1 cellular context compared by ENCODE assay signal in genomic region chr1:234772345-234773147, GRCh38.
A peak's percentile ranks its signal among the peaks of the same experiment; 100 is the strongest.
TF ChIP-seq lines count a peak whose summit lies in the region.

No MANE protein-coding gene starts in this region.

TF ChIP-seq in HepG2, 621 proteins besides CTCF, POLR2A, EP300 and RAD21 (continued from another document and continues in another):
- 0 out of 2 replicates have a peak, but pooled peaks have one; percentile 34 for TF ChIP-seq SNAPC4 (CRISPR knock-in tag; IDR thresholded peaks at IDR 0.05)
- no peak for TF ChIP-seq ZNF577 (CRISPR knock-in tag; IDR thresholded peaks at IDR 0.05; ENCODE audit: borderline replicate concordance, low read depth)
- no peak for TF ChIP-seq SRSF1 (optimal IDR thresholded peaks at IDR 0.05; ENCODE audit: low read depth, low read length)
- peak; percentile 86; the same call in 1 of the 2 replicates for TF ChIP-seq SALL1 (CRISPR knock-in tag; IDR thresholded peaks at IDR 0.05)
- TF ChIP-seq SMC3 (IDR thresholded peaks at IDR 0.05; ENCODE audit: low read length): peak; percentile 47
- TF ChIP-seq ETV5 (CRISPR knock-in tag; IDR thresholded peaks at IDR 0.05; ENCODE audit: borderline replicate concordance): peak; percentile 88
- peak; percentile 54; the same call in 1 of the 2 replicates for TF ChIP-seq KDM4B (CRISPR knock-in tag; IDR thresholded peaks at IDR 0.05)
- no peak for TF ChIP-seq ZNF652 (CRISPR knock-in tag; IDR thresholded peaks at IDR 0.05; ENCODE audit: borderline replicate concordance, low read depth)
- peak; percentile 30; the same call in 1 of the 2 replicates for TF ChIP-seq CEBPG (CRISPR knock-in tag; IDR thresholded peaks at IDR 0.05)
- no peak for TF ChIP-seq ZNF841 (CRISPR knock-in tag; IDR thresholded peaks at IDR 0.05; ENCODE audit: borderline replicate concordance)
- TF ChIP-seq PHF5A (CRISPR knock-in tag; IDR thresholded peaks at IDR 0.05; ENCODE audit: low read depth, unreplicated experiment): peak; percentile 71
- 0 out of 2 replicates have a peak, but pooled peaks have one; percentile 68 for TF ChIP-seq ZBTB43 (CRISPR knock-in tag; conservative IDR thresholded peaks at IDR 0.05)
- TF ChIP-seq HMG20B (CRISPR knock-in tag; conservative IDR thresholded peaks at IDR 0.05): no peak
- TF ChIP-seq TBX2 (CRISPR knock-in tag; IDR thresholded peaks at IDR 0.05; ENCODE audit: borderline replicate concordance): peak; percentile 74
- no peak for TF ChIP-seq SMARCC2 (IDR thresholded peaks at IDR 0.05)
- no peak for TF ChIP-seq ARNT (IDR thresholded peaks at IDR 0.05)
- peak; percentile 66; the same call in 1 of the 2 replicates for TF ChIP-seq JUND (CRISPR knock-in tag; IDR thresholded peaks at IDR 0.05)
- peak; percentile 98 for TF ChIP-seq TEAD3 (CRISPR knock-in tag; optimal IDR thresholded peaks at IDR 0.05; ENCODE audit: borderline replicate concordance)
- no peak for TF ChIP-seq SP140L (CRISPR knock-in tag; IDR thresholded peaks at IDR 0.05; ENCODE audit: borderline replicate concordance)
- TF ChIP-seq FLYWCH1 (CRISPR knock-in tag; IDR thresholded peaks at IDR 0.05): no peak
- TF ChIP-seq KAT8 (CRISPR knock-in tag; IDR thresholded peaks at IDR 0.05): peak; percentile 68
- peak; percentile 66; the same call in 1 of the 2 replicates for TF ChIP-seq ZNF792 (CRISPR knock-in tag; IDR thresholded peaks at IDR 0.05)
- TF ChIP-seq LCORL (IDR thresholded peaks at IDR 0.05): no peak
- no peak for TF ChIP-seq LCORL (CRISPR knock-in tag; IDR thresholded peaks at IDR 0.05)
- no peak for TF ChIP-seq ZEB1 (IDR thresholded peaks at IDR 0.05; ENCODE audit: insufficient replicate concordance, low read depth)
- TF ChIP-seq NFE2L1 (CRISPR knock-in tag; IDR thresholded peaks at IDR 0.05; ENCODE audit: borderline replicate concordance): no peak
- no peak for TF ChIP-seq ZNF552 (CRISPR knock-in tag; IDR thresholded peaks at IDR 0.05; ENCODE audit: borderline replicate concordance)
- TF ChIP-seq ELF3 (CRISPR knock-in tag; IDR thresholded peaks at IDR 0.05): peak; percentile 98
- peak; percentile 95 for TF ChIP-seq ZBTB33 (CRISPR knock-in tag; IDR thresholded peaks at IDR 0.05)
- peak; percentile 80; the same call in 1 of the 2 replicates for TF ChIP-seq ZNF503 (CRISPR knock-in tag; IDR thresholded peaks at IDR 0.05)
- TF ChIP-seq FOXO1 (CRISPR knock-in tag; IDR thresholded peaks at IDR 0.05): peak; percentile 67; the same call in 1 of the 2 replicates
- peak; percentile 88 for TF ChIP-seq JUNB (CRISPR knock-in tag; IDR thresholded peaks at IDR 0.05; ENCODE audit: borderline replicate concordance)
- peak; percentile 45; the same call in 1 of the 2 replicates for TF ChIP-seq BRD4 (CRISPR knock-in tag; IDR thresholded peaks at IDR 0.05)
- TF ChIP-seq BHLHE40 (IDR thresholded peaks at IDR 0.05; ENCODE audit: low read length): 0 out of 2 replicates have a peak, but pooled peaks have one; percentile 13
- TF ChIP-seq TERF1 (CRISPR knock-in tag; IDR thresholded peaks at IDR 0.05): no peak
- TF ChIP-seq MAX (IDR thresholded peaks at IDR 0.05): peak; percentile 90
- TF ChIP-seq TOPORS (CRISPR knock-in tag; IDR thresholded peaks at IDR 0.05): no peak
- 0 out of 2 replicates have a peak, but pooled peaks have one; percentile 41 for TF ChIP-seq MYC (CRISPR knock-in tag; IDR thresholded peaks at IDR 0.05; ENCODE audit: borderline replicate concordance)
- no peak for TF ChIP-seq ZNF224 (CRISPR knock-in tag; IDR thresholded peaks at IDR 0.05)
- no peak for TF ChIP-seq STAT5B (CRISPR knock-in tag; IDR thresholded peaks at IDR 0.05)
- TF ChIP-seq ZNF773 (CRISPR knock-in tag; IDR thresholded peaks at IDR 0.05; ENCODE audit: borderline replicate concordance): no peak
- no peak for TF ChIP-seq HDAC6 (IDR thresholded peaks at IDR 0.05; ENCODE audit: low read depth, low read length)
- TF ChIP-seq AHR (CRISPR knock-in tag; IDR thresholded peaks at IDR 0.05): 0 out of 2 replicates have a peak, but pooled peaks have one; percentile 48
- no peak for TF ChIP-seq ZNF326 (CRISPR knock-in tag; IDR thresholded peaks at IDR 0.05; ENCODE audit: borderline replicate concordance)
- peak; percentile 60 for TF ChIP-seq ZFY (CRISPR knock-in tag; IDR thresholded peaks at IDR 0.05)
- peak; percentile 93 for TF ChIP-seq ATF3 (CRISPR knock-in tag; IDR thresholded peaks at IDR 0.05)
- peak; percentile 54; the same call in 1 of the 2 replicates for TF ChIP-seq THRA (CRISPR knock-in tag; IDR thresholded peaks at IDR 0.05; ENCODE audit: borderline replicate concordance)
- no peak for TF ChIP-seq MAFG (CRISPR knock-in tag; IDR thresholded peaks at IDR 0.05)
- no peak for TF ChIP-seq ZNF432 (CRISPR knock-in tag; IDR thresholded peaks at IDR 0.05; ENCODE audit: borderline replicate concordance)
- TF ChIP-seq SMAD3 (CRISPR knock-in tag; IDR thresholded peaks at IDR 0.05): 0 out of 2 replicates have a peak, but pooled peaks have one; percentile 27
- TF ChIP-seq NKX3-1 (CRISPR knock-in tag; IDR thresholded peaks at IDR 0.05): no peak
- no peak for TF ChIP-seq RFXAP (CRISPR knock-in tag; IDR thresholded peaks at IDR 0.05; ENCODE audit: borderline replicate concordance)
- no peak for TF ChIP-seq ZNF441 (CRISPR knock-in tag; IDR thresholded peaks at IDR 0.05; ENCODE audit: borderline replicate concordance)
- TF ChIP-seq IKZF1 (IDR thresholded peaks at IDR 0.05): no peak
- peak; percentile 97 for TF ChIP-seq ZNF205 (CRISPR knock-in tag; IDR thresholded peaks at IDR 0.05)
- no peak for TF ChIP-seq FOXA1 (IDR thresholded peaks at IDR 0.05)
- TF ChIP-seq FOXA1 (CRISPR knock-in tag; IDR thresholded peaks at IDR 0.05): peak; percentile 21; the same call in 1 of the 2 replicates
- TF ChIP-seq TRAFD1 (CRISPR knock-in tag; IDR thresholded peaks at IDR 0.05; ENCODE audit: borderline replicate concordance): no peak
- TF ChIP-seq MTA3 (CRISPR knock-in tag; IDR thresholded peaks at IDR 0.05): no peak
- no peak for TF ChIP-seq ZNF569 (CRISPR knock-in tag; IDR thresholded peaks at IDR 0.05; ENCODE audit: borderline replicate concordance)
- TF ChIP-seq ZNF670 (CRISPR knock-in tag; IDR thresholded peaks at IDR 0.05; ENCODE audit: borderline replicate concordance): no peak; the same call in 1 of the 2 replicates
